8 cellular contexts compared by ENCODE assay signal in the genomic region with DNA sequence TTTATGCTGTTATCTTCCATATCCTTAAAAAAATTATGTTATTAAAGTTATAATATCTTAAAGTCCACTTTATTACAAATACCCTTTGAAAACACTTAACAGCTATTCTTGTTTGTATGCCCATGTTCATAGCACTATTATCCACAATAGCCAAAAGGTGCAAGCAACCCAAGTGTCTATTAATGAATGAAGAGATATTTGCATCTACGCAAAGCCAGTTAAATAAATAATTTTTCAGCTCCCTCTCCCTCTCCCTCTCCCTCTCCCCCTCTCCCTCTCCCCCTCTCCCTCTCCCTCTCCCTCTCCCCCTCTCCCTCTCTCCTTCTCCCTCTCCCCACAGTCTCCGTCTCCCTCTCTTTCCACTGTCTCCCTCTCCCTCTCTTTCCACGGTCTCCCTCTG.
"Had no signal": no experiment of that assay in that cellular context is flagged by ENCODE, and none has a peak within 500 bp of the region (broad histone marks: within the 10 kb centered on the region; RNA-seq: fewer than 3 reads in every experiment).

No MANE protein-coding gene starts in this region.

- H3K9ac ChIP-seq: GM23248 had no signal

- ATAC-seq: HCT116 had no signal

- H3K4me3 Mint-ChIP-seq: HFFc6, IgD-negative memory B cell had no signal

- H3K4me1 ChIP-seq: HAP-1 had no signal

- H3K9me3 Mint-ChIP-seq: HFFc6, IgD-negative memory B cell had no signal

- H3K4me3 ChIP-seq: GM23248, HAP-1 had no signal

- DNase-seq: GM23248, GOT3, H7, HFFc6 had no signal

- FAIRE-seq: HTR-8/SVneo had no signal

- H3K27ac Mint-ChIP-seq: IgD-negative memory B cell had no signal

- H3K27ac ChIP-seq: GM23248 had no signal

- H3K9me3 ChIP-seq: HAP-1 had no signal

- H2AFZ ChIP-seq: GM23248 had no signal

- H3K27me3 Mint-ChIP-seq: IgD-negative memory B cell had no signal
